ENCODE assay signal across 8 cellular contexts in the genomic region with DNA sequence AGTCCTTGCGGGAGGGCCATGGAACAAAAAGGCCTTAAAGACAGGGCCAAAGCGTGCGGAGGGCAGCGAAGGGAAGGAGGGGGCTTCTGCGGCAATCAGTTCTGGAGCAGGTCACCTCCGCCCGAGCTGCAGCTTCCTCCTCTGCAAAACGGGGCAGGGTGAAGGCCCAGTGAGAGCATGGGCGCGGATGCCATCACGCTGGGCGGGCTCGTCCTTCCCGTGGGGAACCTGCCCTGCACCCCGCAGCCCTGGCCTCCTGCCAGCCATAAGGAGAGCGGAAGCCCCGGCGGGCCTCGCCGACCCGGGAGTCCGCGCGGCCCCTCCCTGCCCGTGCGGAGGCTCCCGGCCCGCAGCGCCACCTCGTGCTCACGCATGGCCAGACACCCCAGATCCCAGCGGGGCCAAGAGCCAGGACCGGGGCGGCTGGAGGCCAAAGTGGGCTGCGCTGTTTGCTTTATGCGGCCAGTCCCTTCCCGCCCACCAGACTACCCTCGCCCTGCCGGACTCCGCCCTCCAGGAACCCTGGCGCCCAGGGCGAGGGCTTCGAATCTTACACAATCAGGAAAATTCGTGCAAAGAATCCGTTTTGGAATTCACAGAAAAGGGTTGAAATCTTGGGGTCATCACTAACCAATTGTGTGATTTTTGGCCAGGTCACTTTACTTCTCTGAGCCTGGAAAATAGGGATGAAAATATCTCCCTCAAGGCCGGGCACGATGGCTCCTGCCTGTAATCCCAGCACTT. TPM values are rescaled to one million over a fixed set of nuclear protein-coding genes. Genes with fewer than 3 reads are reported as not detected.
DNase-seq lines count a peak whose midpoint lies in the region; ATAC-seq and TF ChIP-seq lines count a peak whose summit lies in the region.

No MANE protein-coding gene starts in this region.

- no peak overlapping the region for H3K27ac Mint-ChIP-seq in activated T-cell treated with anti-CD3 and anti-CD28 coated beads, Interleukin-2, amount 50 U/mL, for 72 hours
- H3K27ac Mint-ChIP-seq in naive thymus-derived CD8-positive, alpha-beta T cell, result peak overlapping the region in 3 of 10 donors; percentile 19 to 59 (median 52)
- H3K27ac Mint-ChIP-seq in stimulated activated memory B cell treated with anti-CD40 and anti-IgM and Interleukin-4, amounts not matched to agents 10 μg/mL and 1 μg/mL and 100 μg/mL, for 72 hours, result no peak overlapping the region

- peaks cover 32% of the 10 kb centered on the region for H3K4me1 Mint-ChIP-seq in activated T-cell treated with anti-CD3 and anti-CD28 coated beads, Interleukin-2, amount 50 U/mL, for 72 hours (ENCODE audit: low read depth)
- H3K4me1 Mint-ChIP-seq in naive thymus-derived CD8-positive, alpha-beta T cell, result peaks cover 6 to 24% (median 17%) of the 10 kb centered on the region in 4 donors
- H3K4me1 Mint-ChIP-seq in stimulated activated memory B cell treated with anti-CD40 and anti-IgM and Interleukin-4, amounts not matched to agents 10 μg/mL and 1 μg/mL and 100 μg/mL, for 72 hours, result peaks cover 16% of the 10 kb centered on the region

- peaks cover 8% of the 10 kb centered on the region for H3K4me1 ChIP-seq in fibroblast of lung (ENCODE audit: control insufficient read depth, extremely low read depth, insufficient read depth, low read length)

- H3K27me3 Mint-ChIP-seq in activated T-cell treated with anti-CD3 and anti-CD28 coated beads, Interleukin-2, amount 50 U/mL, for 72 hours (ENCODE audit: low read depth), result peaks cover 17% of the 10 kb centered on the region
- H3K27me3 Mint-ChIP-seq in naive thymus-derived CD8-positive, alpha-beta T cell, result peaks cover 0 to 6% (median 0%) of the 10 kb centered on the region in 5 donors
- peaks cover 20% of the 10 kb centered on the region for H3K27me3 Mint-ChIP-seq in stimulated activated memory B cell treated with anti-CD40 and anti-IgM and Interleukin-4, amounts not matched to agents 10 μg/mL and 1 μg/mL and 100 μg/mL, for 72 hours

- no peaks in the 10 kb centered on the region for H3K36me3 ChIP-seq in fibroblast of lung (ENCODE audit: control insufficient read depth, insufficient read depth, low read length)

- peak; percentile 62 to 84 for TF ChIP-seq CTCF in fibroblast of lung (conservative IDR thresholded peaks at IDR 0.05 in 1 of 2, IDR thresholded peaks at IDR 0.05 in 1 of 2; ENCODE audit: low read depth in 1 of 2, low read length in 2 of 2)

- no peaks in the 10 kb centered on the region for H3K9me3 Mint-ChIP-seq in activated T-cell treated with anti-CD3 and anti-CD28 coated beads, Interleukin-2, amount 50 U/mL, for 72 hours
- H3K9me3 Mint-ChIP-seq in naive thymus-derived CD8-positive, alpha-beta T cell, result no peaks in the 10 kb centered on the region
- H3K9me3 Mint-ChIP-seq in stimulated activated memory B cell treated with anti-CD40 and anti-IgM and Interleukin-4, amounts not matched to agents 10 μg/mL and 1 μg/mL and 100 μg/mL, for 72 hours, result no peaks in the 10 kb centered on the region

- peak overlapping the region; percentile 7 to 51 for H3K4me3 Mint-ChIP-seq in activated T-cell treated with anti-CD3 and anti-CD28 coated beads, Interleukin-2, amount 50 U/mL, for 72 hours
- H3K4me3 Mint-ChIP-seq in naive thymus-derived CD8-positive, alpha-beta T cell, result peak overlapping the region; percentile 35 to 76 (median 50)
- H3K4me3 Mint-ChIP-seq in stimulated activated memory B cell treated with anti-CD40 and anti-IgM and Interleukin-4, amounts not matched to agents 10 μg/mL and 1 μg/mL and 100 μg/mL, for 72 hours, result peak overlapping the region; percentile 54

- DNase-seq in SHP77 (lab: John Stamatoyannopoulos, UW) (peak; percentile 56 to 73), SHP77 treated with DMSO at 0.1 percent for 48 hours (lab: John Stamatoyannopoulos, UW) (no peak), OCI-M1 (lab: John Stamatoyannopoulos, UW) (peak; percentile 97), fibroblast of lung (ENCODE audit: low read depth in 2 of 2) (peak; percentile 61 to 81)
- DNase-seq in activated T-cell treated with anti-CD3 and anti-CD28 coated beads, Interleukin-2, amount 50 U/mL, for 72 hours, result peak; percentile 83 to 84
- DNase-seq in naive thymus-derived CD8-positive, alpha-beta T cell, result peak; percentile 61 to 90 (median 78)

- peak; percentile 80 for ATAC-seq in HG03342 (IDR thresholded peaks at IDR 0.05; ENCODE audit: unreplicated experiment)
- peak; percentile 65 to 75 for ATAC-seq in activated T-cell treated with anti-CD3 and anti-CD28 coated beads, Interleukin-2, amount 50 U/mL, for 72 hours (replicated peaks in 1 of 2)
- peak; percentile 79 to 87 for ATAC-seq in naive thymus-derived CD8-positive, alpha-beta T cell
- peak; percentile 87 for ATAC-seq in stimulated activated memory B cell treated with anti-CD40 and anti-IgM and Interleukin-4, amounts not matched to agents 10 μg/mL and 1 μg/mL and 100 μg/mL, for 72 hours

- no peaks in the 10 kb centered on the region for H3K36me3 Mint-ChIP-seq in activated T-cell treated with anti-CD3 and anti-CD28 coated beads, Interleukin-2, amount 50 U/mL, for 72 hours (ENCODE audit: insufficient read depth in 2 of 2)
- H3K36me3 Mint-ChIP-seq in naive thymus-derived CD8-positive, alpha-beta T cell, result no peaks in the 10 kb centered on the region
- no peaks in the 10 kb centered on the region for H3K36me3 Mint-ChIP-seq in stimulated activated memory B cell treated with anti-CD40 and anti-IgM and Interleukin-4, amounts not matched to agents 10 μg/mL and 1 μg/mL and 100 μg/mL, for 72 hours

- no peak overlapping the region for H2AFZ ChIP-seq in fibroblast of lung (ENCODE audit: low read length)

- H3K9me3 ChIP-seq in fibroblast of lung (ENCODE audit: control insufficient read depth, insufficient read depth, low read depth, low read length), result no peaks in the 10 kb centered on the region

- H3K27ac ChIP-seq in fibroblast of lung (ENCODE audit: insufficient read depth, low read length), result no peak overlapping the region

- no peaks in the 10 kb centered on the region for H4K20me1 ChIP-seq in fibroblast of lung (ENCODE audit: control insufficient read depth, extremely low read depth, insufficient read depth, low read length)

- H3K4me2 ChIP-seq in fibroblast of lung (ENCODE audit: extremely low read depth, insufficient read depth, low read length), result peak overlapping the region; percentile 79

- no peak overlapping the region for H3K9ac ChIP-seq in fibroblast of lung (ENCODE audit: insufficient read depth, low read length)

- POLR2A ChIA-PET in naive thymus-derived CD8-positive, alpha-beta T cell (lab: Charles Lee), result no interaction called here

- H3K4me3 ChIP-seq in fibroblast of lung (replicated peaks in 1 of 4; ENCODE audit: control extremely low read depth in 1 of 4, insufficient read depth in 1 of 4, low read depth in 3 of 4, low read length in 4 of 4), result peak overlapping the region in 3 of 4 experiments; percentile 16 to 41 (median 19)

- H3K27me3 ChIP-seq in fibroblast of lung (ENCODE audit: control insufficient read depth, insufficient read depth, low read length), result no peaks in the 10 kb centered on the region

- H3K79me2 ChIP-seq in fibroblast of lung (ENCODE audit: control insufficient read depth, insufficient read depth, low read length), result no peaks in the 10 kb centered on the region

RNA-seq across cellular contexts. Expression of a gene that starts 16.1 kb away (rescaled TPM):
- 1 to 10 TPM; 1.4 to 3.6 TPM for total RNA-seq in activated T-cell treated with anti-CD3 and anti-CD28 coated beads, Interleukin-2, amount 50 U/mL, for 72 hours
- total RNA-seq in fibroblast of lung, result 5.0 and 5.1 TPM in 2 replicates
- polyA plus RNA-seq in fibroblast of lung, result 4.5 and 10.6 TPM in 2 replicates
- 6.1 and 16.1 TPM in 2 replicates for polyA plus RNA-seq in fibroblast of lung (2012)
- 8.2 and 21.6 TPM in 2 replicates for polyA minus RNA-seq in fibroblast of lung (ENCODE audit: low replicate concordance)
- not detected for total RNA-seq in naive thymus-derived CD8-positive, alpha-beta T cell
- polyA plus RNA-seq in naive thymus-derived CD8-positive, alpha-beta T cell, result not detected
